27 cellular contexts compared by ENCODE assay signal in genomic region chr17:71286625-71287024, GRCh38.
"Had no signal": no experiment of that assay in that cellular context is flagged by ENCODE, and none has a peak within 500 bp of the region (broad histone marks: within the 10 kb centered on the region; RNA-seq: fewer than 3 reads in every experiment).

No MANE protein-coding gene starts in this region.

- DNase-seq: activated CD4-positive, alpha-beta memory T cell treated with anti-CD3 and anti-CD28 coated beads for 36 hours; activated CD4-positive, alpha-beta T cell treated with anti-CD3 and anti-CD28 coated beads, Interleukin-2, amount 10 ng/mL, durations not matched to agents 24 days and 14 days; activated CD4-positive, CD25-positive, alpha-beta regulatory T cell treated with anti-CD3 and anti-CD28 coated beads, Interleukin-2, amount 50 U/mL, for 72 hours; activated CD8-positive, alpha-beta memory T cell treated with anti-CD3 and anti-CD28 coated beads, Interleukin-2, amount 50 U/mL, for 4 hours; activated effector memory CD4-positive, alpha-beta T cell treated with anti-CD3 and anti-CD28 coated beads, Interleukin-2, amount 50 U/mL, for 16 hours; activated naive CD4-positive, alpha-beta T cell treated with anti-CD3 and anti-CD28 coated beads for 36 hours; activated naive CD8-positive, alpha-beta T cell treated with anti-CD3 and anti-CD28 coated beads, Interleukin-2, amount 10 ng/mL, durations not matched to agents 7 days and 5 days; activated T-cell treated with anti-CD3 and anti-CD28 coated beads, Interleukin-2, amount 50 U/mL, for 1 hour; cortex of kidney; effector memory CD8-positive, alpha-beta T cell; hippocampal formation; immature natural killer cell; kidney; natural killer cell; occipital lobe; psoas muscle; sigmoid colon; small intestine; stimulated activated CD4-positive, alpha-beta T cell treated with anti-CD3 and anti-CD28 coated beads, Interleukin-4, amount 100 ng/mL, for 24 hours; T-helper 17 cell; T1000; uterus; WERI-Rb-1 had no signal

- H3K36me3 ChIP-seq: ascending aorta, gastroesophageal sphincter, neural progenitor cell, sigmoid colon, uterus, WERI-Rb-1 had no signal

- H3K27ac ChIP-seq: ascending aorta, gastroesophageal sphincter, neural progenitor cell, parathyroid adenoma, psoas muscle, sigmoid colon, uterus, WERI-Rb-1 had no signal

- H3K9me3 ChIP-seq: ascending aorta, gastroesophageal sphincter, psoas muscle, uterus had no signal

- H2AFZ ChIP-seq: parathyroid adenoma had no signal

- H3K4me1 ChIP-seq: ascending aorta, gastroesophageal sphincter, parathyroid adenoma, psoas muscle, uterus had no signal

- H3K27me3 ChIP-seq: ascending aorta, sigmoid colon, uterus had no signal

- H3K79me2 ChIP-seq: parathyroid adenoma had no signal

- H3K4me3 ChIP-seq: ascending aorta, gastroesophageal sphincter, psoas muscle, uterus had no signal

- H3K9ac ChIP-seq: neural progenitor cell, parathyroid adenoma had no signal
